Comparison of ENCODE assay signal across 22 cellular contexts in genomic region chr12:12538535-12538934, GRCh38. TPM values are rescaled to one million over a fixed set of nuclear protein-coding genes. Genes with fewer than 3 reads are reported as not detected.
DNase-seq lines count a peak whose midpoint lies in the region; ATAC-seq and TF ChIP-seq lines count a peak whose summit lies in the region.
"Had no signal": no experiment of that assay in that cellular context is flagged by ENCODE, and none has a peak within 500 bp of the region (broad histone marks: within the 10 kb centered on the region; RNA-seq: fewer than 3 reads in every experiment).

No MANE protein-coding gene starts in this region.

- no peaks in the 10 kb centered on the region for H3K9me3 ChIP-seq in neutrophil
- H3K9me3 ChIP-seq: heart left ventricle, SJCRH30 had no signal

- H3K4me1 Mint-ChIP-seq in immature natural killer cell, result peaks cover 5 to 14% of the 10 kb centered on the region in 2 donors

- no peak for ATAC-seq in HG03342 (IDR thresholded peaks at IDR 0.05; ENCODE audit: unreplicated experiment)
- ATAC-seq: HCT116; K562; natural killer cell treated with Interleukin-12 subunit alpha and Interleukin-12 subunit beta and Interleukin-15 and Interleukin-18, amount 100 ng/mL, for 72 hours had no signal

- no peaks in the 10 kb centered on the region for H3K27me3 Mint-ChIP-seq in immature natural killer cell (ENCODE audit: low read depth in 3 of 3)
- H3K27me3 Mint-ChIP-seq: activated naive CD8-positive, alpha-beta T cell treated with anti-CD3 and anti-CD28 coated beads for 36 hours; natural killer cell treated with Interleukin-12 subunit alpha and Interleukin-12 subunit beta and Interleukin-15 and Interleukin-18, amount 100 ng/mL, for 72 hours had no signal

- no peak overlapping the region for H3K27ac Mint-ChIP-seq in immature natural killer cell
- H3K27ac Mint-ChIP-seq: activated naive CD8-positive, alpha-beta T cell treated with anti-CD3 and anti-CD28 coated beads for 36 hours; natural killer cell treated with Interleukin-12 subunit alpha and Interleukin-12 subunit beta and Interleukin-15 and Interleukin-18, amount 100 ng/mL, for 72 hours had no signal

- H3K27ac ChIP-seq in epithelial cell of prostate (peak overlapping the region; percentile 86), neutrophil (peak overlapping the region; percentile 68)
- H3K27ac ChIP-seq: heart left ventricle, SJCRH30 had no signal

- no peak overlapping the region for H3K4me3 Mint-ChIP-seq in immature natural killer cell
- H3K4me3 Mint-ChIP-seq: activated naive CD8-positive, alpha-beta T cell treated with anti-CD3 and anti-CD28 coated beads for 36 hours; natural killer cell treated with Interleukin-12 subunit alpha and Interleukin-12 subunit beta and Interleukin-15 and Interleukin-18, amount 100 ng/mL, for 72 hours had no signal

- H3K4me1 ChIP-seq in neutrophil (ENCODE audit: control insufficient read depth in 1 of 2, insufficient read depth in 1 of 2, low read depth in 1 of 2, low read length in 1 of 2), result peaks cover 30 to 34% of the 10 kb centered on the region in 2 experiments

- no peaks in the 10 kb centered on the region for H3K27me3 ChIP-seq in neutrophil
- H3K27me3 ChIP-seq: heart left ventricle, SJCRH30 had no signal

- TF ChIP-seq CTCF in neutrophil (IDR thresholded peaks at IDR 0.05), result no peak

- no peaks in the 10 kb centered on the region for H3K36me3 Mint-ChIP-seq in immature natural killer cell
- H3K36me3 Mint-ChIP-seq: CD14-positive monocyte; natural killer cell treated with Interleukin-12 subunit alpha and Interleukin-12 subunit beta and Interleukin-15 and Interleukin-18, amount 100 ng/mL, for 72 hours had no signal

- DNase-seq in CD1c-positive myeloid dendritic cell (ENCODE audit: extremely low spot score), result peak; percentile 22
- peak; percentile 11 for DNase-seq in MV-4-11 (lab: John Stamatoyannopoulos, UW)
- DNase-seq in epithelial cell of prostate (ENCODE audit: low read depth, low spot score), result no peak
- no peak for DNase-seq in DMS79 (lab: John Stamatoyannopoulos, UW)
- DNase-seq in immature natural killer cell, result no peak
- DNase-seq in NCI-H748 (lab: John Stamatoyannopoulos, UW; ENCODE audit: unreplicated experiment), result no peak
- DNase-seq: activated naive CD8-positive, alpha-beta T cell treated with anti-CD3 and anti-CD28 coated beads for 36 hours; DND-41; heart left ventricle; NCI-H1048; NCI-H2081 treated with DMSO at 0.1 percent for 48 hours; NCI-H510A treated with DMSO at 0.1 percent for 48 hours; OCI-M1; SJCRH30; stimulated activated CD4-positive, alpha-beta T cell treated with anti-CD3 and anti-CD28 coated beads, Interleukin-4, amount 100 ng/mL, for 1 hour had no signal

- no peaks in the 10 kb centered on the region for H3K9me3 Mint-ChIP-seq in immature natural killer cell
- H3K9me3 Mint-ChIP-seq: natural killer cell treated with Interleukin-12 subunit alpha and Interleukin-12 subunit beta and Interleukin-15 and Interleukin-18, amount 100 ng/mL, for 72 hours had no signal

- no peaks in the 10 kb centered on the region for H3K36me3 ChIP-seq in neutrophil
- H3K36me3 ChIP-seq: SJCRH30 had no signal

- H3K4me3 ChIP-seq in neutrophil (ENCODE audit: low read depth in 1 of 2, low read length in 1 of 2), result peak overlapping the region in 1 of 2 experiments; percentile 15
- H3K4me3 ChIP-seq: heart left ventricle, K562, SJCRH30, smooth muscle cell had no signal

RNA-seq across cellular contexts. Expression of gene DUSP16, which starts 24.1 kb away (rescaled TPM):
- under 1 TPM in 2 of 3 donors, not detected in 1; 0.57 to 0.78 TPM for polyA plus RNA-seq in immature natural killer cell

Comparison
In these comparisons a context has a peak if more than half of its experiments do, and no peak if none do; other contexts are left out.
1. DNase-seq: peak in CD1c-positive myeloid dendritic cell (single experiment) and MV-4-11 (single experiment); none in epithelial cell of prostate (single experiment), DMS79 (single experiment), immature natural killer cell (0 of 3) and NCI-H748 (single experiment).